Comparison of ENCODE assay signal across 8 cellular contexts in genomic region chr1:156053770-156054499, GRCh38. TPM values are rescaled to one million over a fixed set of nuclear protein-coding genes. Genes with fewer than 3 reads are reported as not detected.
DNase-seq lines count a peak whose midpoint lies in the region; ATAC-seq and TF ChIP-seq lines count a peak whose summit lies in the region.

TSS of gene UBQLN4 (minus strand) at chr1:156053798. CDS start at chr1:156053701, 97 bp downstream.

- no peaks in the 10 kb centered on the region for H3K27me3 Mint-ChIP-seq in T-cell
- H3K27me3 Mint-ChIP-seq in progenitor cell of endocrine pancreas: no peaks in the 10 kb centered on the region

- TF ChIP-seq POLR2A in heart left ventricle (IDR thresholded peaks at IDR 0.05): no peak

- DNase-seq in HAP-1 (ENCODE audit: low spot score in 2 of 2): peak; percentile 73 to 93
- DNase-seq in NCI-H1048 (lab: John Stamatoyannopoulos, UW): peak; percentile 85
- peak; percentile 66 to 87 (median 78) for DNase-seq in T-cell
- peak; percentile 95 for DNase-seq in adipocyte (ENCODE audit: low read depth)
- DNase-seq in heart left ventricle: peak; percentile 91 to 94 (median 92)
- DNase-seq in progenitor cell of endocrine pancreas (ENCODE audit: low spot score, unreplicated experiment): peak; percentile 88
- DNase-seq in upper lobe of right lung: peak; percentile 94

- peak within 1 kb of the TSS; percentile 98 for H3K4me2 ChIP-seq in DOHH2 (ENCODE audit: low read length)

- H3K9me2 ChIP-seq in DOHH2 (replicated peaks; ENCODE audit: control insufficient read depth, low read length): no peaks in the 10 kb centered on the region

- H3K27me3 ChIP-seq in DOHH2 (ENCODE audit: control insufficient read depth, low read length) (no peaks in the 10 kb centered on the region), HAP-1 (ENCODE audit: low read depth) (no peaks in the 10 kb centered on the region), adipocyte (replicated peaks; ENCODE audit: control insufficient read depth, insufficient read depth, low read length) (no peaks in the 10 kb centered on the region), heart left ventricle (no peaks in the 10 kb centered on the region), upper lobe of right lung (no peaks in the 10 kb centered on the region)

- H3K4me1 ChIP-seq in DOHH2 (ENCODE audit: control insufficient read depth, low read length) (peaks cover 19% of the 10 kb centered on the region), HAP-1 (no peaks in the 10 kb centered on the region), adipocyte (ENCODE audit: control insufficient read depth, insufficient read depth, low read length) (peaks cover 8% of the 10 kb centered on the region), heart left ventricle (peaks cover 0 to 50% (median 25%) of the 10 kb centered on the region in 12 donors), upper lobe of right lung (peaks cover 8% of the 10 kb centered on the region)

- H3K79me2 ChIP-seq in DOHH2 (ENCODE audit: control insufficient read depth, low read length): peaks cover 36% of the 10 kb centered on the region

- H3K36me3 ChIP-seq in DOHH2 (ENCODE audit: control insufficient read depth, low read length) (peaks cover 40% of the 10 kb centered on the region), HAP-1 (replicated peaks) (peaks cover 21% of the 10 kb centered on the region), adipocyte (ENCODE audit: control insufficient read depth, insufficient read depth, low read length, severe bottlenecking) (peaks cover 9% of the 10 kb centered on the region), heart left ventricle (peaks cover 0 to 45% (median 15%) of the 10 kb centered on the region in 9 donors), upper lobe of right lung (peaks cover 7% of the 10 kb centered on the region)

- H3K4me3 Mint-ChIP-seq in T-cell (peak within 1 kb of the TSS; percentile 93 to 100 (median 95)), progenitor cell of endocrine pancreas (ENCODE audit: low read depth) (peak within 1 kb of the TSS; percentile 97)

- H3F3A ChIP-seq in DOHH2 (ENCODE audit: control insufficient read depth, insufficient read depth): peaks cover 4% of the 10 kb centered on the region

- intact Hi-C loops in heart left ventricle (cut with DNase I) (loop anchor here in 4 of 10 donors (5.0 to 10.0 kb wide), 3 partner anchors 109 to 119 kb away; partner anchors contain the start of genes KHDC4 (in 2 of the 4) and RXFP4 (in 2 of the 4)), upper lobe of right lung (cut with DNase I) (no loop called here)

- peak; percentile 55 for TF ChIP-seq CTCF in DOHH2 (IDR thresholded peaks at IDR 0.05; ENCODE audit: low read depth, low read length, poor library complexity, severe bottlenecking)
- TF ChIP-seq CTCF in heart left ventricle (IDR thresholded peaks at IDR 0.05): peak; percentile 32 to 71 (median 52)
- peak; percentile 43 for TF ChIP-seq CTCF in progenitor cell of endocrine pancreas (IDR thresholded peaks at IDR 0.05; ENCODE audit: unreplicated experiment)
- TF ChIP-seq CTCF in upper lobe of right lung (IDR thresholded peaks at IDR 0.05): peak; percentile 51

- H3K36me3 Mint-ChIP-seq in T-cell (peaks cover 17% of the 10 kb centered on the region), progenitor cell of endocrine pancreas (ENCODE audit: insufficient read depth) (peaks cover 11% of the 10 kb centered on the region)

- POLR2A ChIA-PET in T-cell (lab: Charles Lee): interaction anchor here (0.6 to 0.7 kb wide), 3 partner anchors 859 to 1607 kb away, joined by 3 read pairs; no protein-coding TSS in a partner anchor

- in situ Hi-C loops in HAP-1 (cut with MboI; ENCODE audit: low sequenced_read_pairs): loop anchor here (10.0 kb wide), 1 partner anchor 119 kb away; the partner anchor contains the start of gene KHDC4

- peak within 1 kb of the TSS; percentile 90 to 95 for H3K27ac Mint-ChIP-seq in T-cell
- H3K27ac Mint-ChIP-seq in progenitor cell of endocrine pancreas: peak within 1 kb of the TSS; percentile 98

- H4K20me1 ChIP-seq in DOHH2 (ENCODE audit: control insufficient read depth, insufficient read depth, low read depth, low read length): no peaks in the 10 kb centered on the region

- H3K4me3 ChIP-seq in DOHH2 (ENCODE audit: low read length) (peak within 1 kb of the TSS; percentile 98), HAP-1 (peak within 1 kb of the TSS; percentile 98), adipocyte (ENCODE audit: low read length) (peak within 1 kb of the TSS; percentile 91), heart left ventricle (peak within 1 kb of the TSS; percentile 74 to 98 (median 87)), upper lobe of right lung (peak within 1 kb of the TSS; percentile 93)

- H3K9me3 ChIP-seq in DOHH2 (ENCODE audit: control insufficient read depth, insufficient read depth, low read length) (no peaks in the 10 kb centered on the region), HAP-1 (no peaks in the 10 kb centered on the region), adipocyte (ENCODE audit: control insufficient read depth, low read length) (no peaks in the 10 kb centered on the region), heart left ventricle (no peaks in the 10 kb centered on the region), upper lobe of right lung (no peaks in the 10 kb centered on the region)

- CTCF ChIA-PET in T-cell (lab: Charles Lee): interaction anchor here in 1 of 2 donors (0.9 kb wide), 1 partner anchor 91 kb away, joined by 4 read pairs; no protein-coding TSS in a partner anchor

- peak within 1 kb of the TSS; percentile 90 for H3K27ac ChIP-seq in DOHH2 (ENCODE audit: low read depth, low read length)
- H3K27ac ChIP-seq in heart left ventricle: peak within 1 kb of the TSS; percentile 83 to 99 (median 96)
- peak within 1 kb of the TSS; percentile 83 for H3K27ac ChIP-seq in upper lobe of right lung

- no peaks in the 10 kb centered on the region for H3K9me3 Mint-ChIP-seq in T-cell
- H3K9me3 Mint-ChIP-seq in progenitor cell of endocrine pancreas (ENCODE audit: low read depth): no peaks in the 10 kb centered on the region

- 0 to 1% (median 1%) methylated on average over 23 to 48 of the region's 49 CpGs for WGBS in heart left ventricle, 4 donors

- peak within 1 kb of the TSS; percentile 99 for H3K9ac ChIP-seq in adipocyte (ENCODE audit: low read length)

- H3K4me1 Mint-ChIP-seq in T-cell: peaks cover 28 to 43% (median 34%) of the 10 kb centered on the region in 3 donors
- H3K4me1 Mint-ChIP-seq in progenitor cell of endocrine pancreas (ENCODE audit: low read depth): peaks cover 15% of the 10 kb centered on the region

- ATAC-seq in T-cell (replicated peaks in 1 of 4) (peak; percentile 62 to 78 (median 70)), heart left ventricle (peak; percentile 40 to 84 (median 75)), upper lobe of right lung (peak; percentile 89)

RNA-seq across cellular contexts. Expression of gene UBQLN4, which starts in this region (rescaled TPM):
- total RNA-seq in T-cell: 10 to 100 TPM; 21.9 to 39.6 (median 37.9) TPM
- 10 to 100 TPM; 21.0 to 34.1 (median 26.9) TPM for total RNA-seq in heart left ventricle
- polyA plus RNA-seq in heart left ventricle: 10 to 100 TPM; 15.1 to 37.3 TPM
- 94.2 and 97.8 TPM in 2 replicates for total RNA-seq in progenitor cell of endocrine pancreas
- total RNA-seq in upper lobe of right lung: 37.0 TPM

Comparison
In these comparisons a context has a peak if more than half of its experiments do, and no peak if none do; other contexts are left out.
1. Peak in every context shown above with its lines: DNase-seq, ATAC-seq, H3K4me3 ChIP-seq and H3K27ac ChIP-seq.